In genomic region chr3:47578691-47579632, GRCh38 we compare ENCODE assay signal across 8 cellular contexts. TPM values are rescaled to one million over a fixed set of nuclear protein-coding genes. Genes with fewer than 3 reads are reported as not detected.
DNase-seq lines count a peak whose midpoint lies in the region; ATAC-seq and TF ChIP-seq lines count a peak whose summit lies in the region.

CSPG5 (minus strand) TSS chr3:47578865; CDS start chr3:47578693, 172 bp downstream.

- CTCF ChIA-PET in HCT116 (lab: Charles Lee), result no interaction called here

- H3K9me2 ChIP-seq in HCT116 (ENCODE audit: insufficient read depth), result no peaks in the 10 kb centered on the region

- H2AFZ ChIP-seq in HCT116 (ENCODE audit: low read depth, low read length, poor library complexity, severe bottlenecking), result no peak within 1 kb of the TSS

- no peaks in the 10 kb centered on the region for H3K9me3 ChIP-seq in HCT116 (ENCODE audit: control insufficient read depth in 1 of 2, insufficient read depth in 1 of 2, low read depth in 1 of 2, low read length in 2 of 2)
- H3K9me3 ChIP-seq in ectodermal cell (ENCODE audit: control insufficient read depth, low read length), result no peaks in the 10 kb centered on the region
- no peaks in the 10 kb centered on the region for H3K9me3 ChIP-seq in mesodermal cell (ENCODE audit: control insufficient read depth, low read length)
- H3K9me3 ChIP-seq in suprapubic skin, result no peaks in the 10 kb centered on the region

- TF ChIP-seq CTCF in AG10803 (conservative IDR thresholded peaks at IDR 0.05; ENCODE audit: low read length) (no peak), HCT116 (IDR thresholded peaks at IDR 0.05 in 2 of 3, conservative IDR thresholded peaks at IDR 0.05 in 1 of 3; ENCODE audit: borderline replicate concordance in 1 of 3, insufficient read depth in 1 of 3, low read depth in 2 of 3, low read length in 2 of 3) (no peak), suprapubic skin (IDR thresholded peaks at IDR 0.05) (no peak)

- peak within 1 kb of the TSS; percentile 80 for H3K4me2 ChIP-seq in HCT116 (ENCODE audit: low read length)

- no peak within 1 kb of the TSS for H3K9ac ChIP-seq in HCT116 (ENCODE audit: low read length)

- H3K4me1 ChIP-seq in HCT116 (ENCODE audit: control insufficient read depth in 1 of 2, insufficient read depth in 2 of 2, low read length in 2 of 2) (peaks cover 0 to 16% of the 10 kb centered on the region in 2 experiments; a peak in 3 of 4 replicates), ectodermal cell (ENCODE audit: control insufficient read depth, insufficient read depth, low read length) (no peaks in the 10 kb centered on the region), mesodermal cell (ENCODE audit: control insufficient read depth, insufficient read depth, low read length, poor library complexity, severe bottlenecking) (no peaks in the 10 kb centered on the region), suprapubic skin (peaks cover 19% of the 10 kb centered on the region)

- TF ChIP-seq EP300 in suprapubic skin (IDR thresholded peaks at IDR 0.05), result no peak

- RAD21 ChIA-PET in HCT116 (lab: Charles Lee; ENCODE audit: low non-redundant PET in 1 of 2, low total read pairs in 2 of 2, uncharacterized antibody in 2 of 2, unreplicated experiment in 2 of 2), result no interaction called here

- peak within 1 kb of the TSS; percentile 41 for H3K4me3 ChIP-seq in AG10803 (ENCODE audit: low read length)
- H3K4me3 ChIP-seq in HCT116 (replicated peaks in 1 of 2; ENCODE audit: low read depth in 1 of 2, low read length in 2 of 2), result peak within 1 kb of the TSS; percentile 35 to 54
- H3K4me3 ChIP-seq in ectodermal cell (ENCODE audit: insufficient read depth, low read depth, low read length), result peak within 1 kb of the TSS; percentile 44
- peak within 1 kb of the TSS; percentile 41 for H3K4me3 ChIP-seq in mesodermal cell (ENCODE audit: extremely low read depth, insufficient read depth, low read length, poor library complexity, severe bottlenecking)
- peak within 1 kb of the TSS; percentile 67 for H3K4me3 ChIP-seq in suprapubic skin

- ATAC-seq in HCT116, result peak; percentile 75

- 5% methylated on average over 121 of the region's 121 CpGs for WGBS in ectodermal cell, 2 experiments
- 8 to 9% methylated on average over 84 to 109 of the region's 121 CpGs for WGBS in mesodermal cell (ENCODE audit: insufficient coverage in 2 of 2), 2 experiments
- WGBS in suprapubic skin, result 50% methylated on average over 8 of the region's 121 CpGs

- BruUV-seq in HCT116 (replicated peaks; lab: Mats Ljungman, UMichigan), result no TSS peak

- H4K20me1 ChIP-seq in HCT116 (ENCODE audit: insufficient read depth), result no peaks in the 10 kb centered on the region

- TF ChIP-seq POLR2A in HCT116 (IDR thresholded peaks at IDR 0.05; ENCODE audit: borderline replicate concordance, extremely low read depth, insufficient read depth, insufficient read length) (no peak), suprapubic skin (IDR thresholded peaks at IDR 0.05) (no peak)

- TF ChIP-seq RAD21 in HCT116 (IDR thresholded peaks at IDR 0.05; ENCODE audit: low read depth), result no peak

- no peaks in the 10 kb centered on the region for H3K36me3 ChIP-seq in HCT116 (ENCODE audit: control insufficient read depth in 1 of 2, insufficient read depth in 2 of 2, low read length in 2 of 2)
- H3K36me3 ChIP-seq in ectodermal cell (ENCODE audit: control insufficient read depth, insufficient read depth, low read length), result no peaks in the 10 kb centered on the region
- H3K36me3 ChIP-seq in mesodermal cell (ENCODE audit: control insufficient read depth, insufficient read depth, low read length), result peaks cover 11% of the 10 kb centered on the region
- no peaks in the 10 kb centered on the region for H3K36me3 ChIP-seq in suprapubic skin

- H3K27me3 ChIP-seq in HCT116 (ENCODE audit: insufficient read depth, low read length), result no peaks in the 10 kb centered on the region
- H3K27me3 ChIP-seq in ectodermal cell (ENCODE audit: control insufficient read depth, insufficient read depth, low read length, poor library complexity, severe bottlenecking), result peaks cover 54% of the 10 kb centered on the region
- peaks cover 27% of the 10 kb centered on the region for H3K27me3 ChIP-seq in suprapubic skin

- POLR2A ChIA-PET in HCT116 (lab: Charles Lee), result no interaction called here

- H3K79me2 ChIP-seq in HCT116 (ENCODE audit: insufficient read depth, low read length), result no peaks in the 10 kb centered on the region

- intact Hi-C loops in HCT116 (cut with micrococcal nuclease), result no loop called here

- H3K27ac ChIP-seq in HCT116 (ENCODE audit: low read depth, low read length) (no peak within 1 kb of the TSS; the same call in 1 of the 2 replicates), ectodermal cell (ENCODE audit: insufficient read depth, low read depth, low read length, poor library complexity, severe bottlenecking) (no peak within 1 kb of the TSS), mesodermal cell (ENCODE audit: low read depth, low read length, severe bottlenecking) (no peak within 1 kb of the TSS), suprapubic skin (no peak within 1 kb of the TSS)

- no peak for DNase-seq in AG10803 (ENCODE audit: low read depth)
- no peak for DNase-seq in HCT116 (ENCODE audit: low read depth, low spot score)
- peak; percentile 46 for DNase-seq in activated CD4-positive, CD25-positive, alpha-beta regulatory T cell treated with anti-CD3 and anti-CD28 coated beads, Interleukin-2, amount 50 U/mL, for 72 hours
- no peak for DNase-seq in suprapubic skin (ENCODE audit: low spot score in 2 of 2)
- no peak for DNase-seq in SIG-M5 (lab: John Stamatoyannopoulos, UW)
- DNase-seq in mucosa of gallbladder (ENCODE audit: low spot score), result no peak

TF ChIP-seq in HCT116, 20 proteins besides CTCF, POLR2A, EP300 and RAD21:
- TF ChIP-seq EGR1 (IDR thresholded peaks at IDR 0.05; ENCODE audit: low read depth) (no peak), FOSL1 (IDR thresholded peaks at IDR 0.05; ENCODE audit: low read depth) (no peak), CEBPB (IDR thresholded peaks at IDR 0.05; ENCODE audit: low read depth) (no peak), SIN3A (IDR thresholded peaks at IDR 0.05; ENCODE audit: low read depth) (no peak), SP1 (IDR thresholded peaks at IDR 0.05; ENCODE audit: low read depth) (no peak), POLR2AphosphoS5 (IDR thresholded peaks at IDR 0.05; ENCODE audit: low read depth, low read length) (no peak), EZH2 (IDR thresholded peaks at IDR 0.05) (no peak), ELF1 (IDR thresholded peaks at IDR 0.05; ENCODE audit: borderline replicate concordance, low read depth) (no peak), YY1 (IDR thresholded peaks at IDR 0.05; ENCODE audit: extremely low read depth, insufficient replicate concordance, low read depth, low read length) (no peak), ZNF274 (IDR thresholded peaks at IDR 0.05; ENCODE audit: low read depth, low read length) (no peak)

RNA-seq across cellular contexts. Expression of gene CSPG5, which starts in this region (rescaled TPM):
- total RNA-seq in HCT116 (2021; ENCODE audit: unreplicated experiment) (3.8 TPM), suprapubic skin (1 to 10 TPM in 3 of 4 donors, not detected in 1; 2.3 to 2.7 (median 2.4) TPM), mucosa of gallbladder (0.58 TPM)
- 4.1 and 4.2 TPM in 2 replicates for polyA plus RNA-seq in HCT116 (2012)
- 2.3 TPM for polyA plus RNA-seq in ectodermal cell (2013, experiment 1 of 4)
- polyA plus RNA-seq in ectodermal cell (2013, experiment 2 of 4), result 2.1 TPM
- polyA plus RNA-seq in ectodermal cell (2013, experiment 3 of 4), result 4.6 TPM
- polyA plus RNA-seq in ectodermal cell (2013, experiment 4 of 4), result 4.6 TPM
- 0.59 TPM for polyA plus RNA-seq in mesodermal cell (2013, experiment 1 of 2)
- polyA plus RNA-seq in mesodermal cell (2013, experiment 2 of 2), result 0.51 TPM
